Comparison of ENCODE assay signal across 11 cellular contexts in the genomic region with DNA sequence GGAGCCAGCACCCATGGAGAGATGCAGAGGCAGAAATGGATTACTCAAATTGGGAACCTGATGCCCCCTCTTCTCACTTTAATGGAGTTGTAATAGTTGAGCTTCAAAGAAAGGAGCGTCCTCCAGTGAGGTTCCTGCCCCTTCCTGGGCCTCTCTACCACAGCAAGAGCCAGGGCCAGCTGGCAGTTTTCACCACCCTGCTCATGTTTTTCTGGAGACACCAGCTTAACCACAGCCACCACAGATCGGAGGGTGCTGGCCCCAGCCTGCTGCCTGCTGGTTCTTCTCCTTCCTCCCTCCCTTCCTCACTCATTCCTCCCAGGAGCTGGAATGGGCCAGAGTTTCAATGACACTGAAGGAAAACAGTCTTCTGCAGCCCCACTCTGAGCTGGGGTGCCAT. TPM values are rescaled to one million over a fixed set of nuclear protein-coding genes. Genes with fewer than 3 reads are reported as not detected.
DNase-seq lines count a peak whose midpoint lies in the region; ATAC-seq and TF ChIP-seq lines count a peak whose summit lies in the region.
"Had no signal": no experiment of that assay in that cellular context is flagged by ENCODE, and none has a peak within 500 bp of the region (broad histone marks: within the 10 kb centered on the region; RNA-seq: fewer than 3 reads in every experiment).

No MANE protein-coding gene starts in this region.

- DNase-seq in DMS 273 (lab: John Stamatoyannopoulos, UW; ENCODE audit: unreplicated experiment), result peak; percentile 23
- no peak for DNase-seq in DMS 273 treated with DMSO at 0.1 percent for 48 hours (lab: John Stamatoyannopoulos, UW)
- peak; percentile 42 for DNase-seq in NCI-H2107 treated with DMSO at 0.1 percent for 48 hours (lab: John Stamatoyannopoulos, UW; ENCODE audit: unreplicated experiment)
- DNase-seq in adipocyte (ENCODE audit: low read depth), result peak; percentile 40
- DNase-seq in natural killer cell treated with Interleukin-12 subunit alpha and Interleukin-12 subunit beta and Interleukin-15 and Interleukin-18, amount 100 ng/mL, for 72 hours (ENCODE audit: low spot score), result no peak
- DNase-seq in germinal center (ENCODE audit: low spot score), result no peak
- no peak for DNase-seq in erythroblast (lab: John Stamatoyannopoulos, UW)
- DNase-seq in Karpas-422, result no peak
- DNase-seq: mesendoderm had no signal

- H3K9me2 ChIP-seq in Karpas-422 (replicated peaks; ENCODE audit: insufficient read depth, low read length), result no peaks in the 10 kb centered on the region

- H3K9me3 ChIP-seq in adipocyte (ENCODE audit: control insufficient read depth, low read length), result no peaks in the 10 kb centered on the region
- no peaks in the 10 kb centered on the region for H3K9me3 ChIP-seq in Karpas-422 (ENCODE audit: low read length)

- H3K36me3 Mint-ChIP-seq in natural killer cell treated with Interleukin-12 subunit alpha and Interleukin-12 subunit beta and Interleukin-15 and Interleukin-18, amount 100 ng/mL, for 72 hours, result peaks cover 44% of the 10 kb centered on the region

- TF ChIP-seq POLR2A in erythroblast (IDR thresholded peaks at IDR 0.05; ENCODE audit: low read length), result no peak

- H3K4me1 Mint-ChIP-seq in natural killer cell treated with Interleukin-12 subunit alpha and Interleukin-12 subunit beta and Interleukin-15 and Interleukin-18, amount 100 ng/mL, for 72 hours (ENCODE audit: low read depth in 2 of 2), result peaks cover 63 to 85% of the 10 kb centered on the region in 2 donors

- no peak overlapping the region for H3K4me2 ChIP-seq in Karpas-422 (ENCODE audit: low read depth, low read length, poor library complexity, severe bottlenecking)
- H3K4me2 ChIP-seq: GM23338 had no signal

- no peaks in the 10 kb centered on the region for H3K79me2 ChIP-seq in Karpas-422 (ENCODE audit: low read length)

- H3K4me1 ChIP-seq in adipocyte (ENCODE audit: control insufficient read depth, insufficient read depth, low read length) (peaks cover 30% of the 10 kb centered on the region), Karpas-422 (ENCODE audit: low read length) (peaks cover 12% of the 10 kb centered on the region)

- no peak overlapping the region for H3K4me3 ChIP-seq in adipocyte (ENCODE audit: low read length)
- H3K4me3 ChIP-seq in Karpas-422 (ENCODE audit: low read length), result no peak overlapping the region
- H3K4me3 ChIP-seq: GM23338 had no signal

- no peak overlapping the region for H2AFZ ChIP-seq in Karpas-422 (ENCODE audit: low read length)
- H2AFZ ChIP-seq: GM23338 had no signal

- H3K27me3 ChIP-seq in adipocyte (replicated peaks; ENCODE audit: control insufficient read depth, insufficient read depth, low read length) (no peaks in the 10 kb centered on the region), Karpas-422 (ENCODE audit: low read length) (no peaks in the 10 kb centered on the region)

- ATAC-seq in natural killer cell treated with Interleukin-12 subunit alpha and Interleukin-12 subunit beta and Interleukin-15 and Interleukin-18, amount 100 ng/mL, for 72 hours, result peak; percentile 33 to 65
- ATAC-seq: GM23338 had no signal

- H3K36me3 ChIP-seq in adipocyte (ENCODE audit: control insufficient read depth, insufficient read depth, low read length, severe bottlenecking) (no peaks in the 10 kb centered on the region), Karpas-422 (ENCODE audit: insufficient read depth, low read length) (no peaks in the 10 kb centered on the region)

- H3K9ac ChIP-seq in adipocyte (ENCODE audit: low read length), result no peak overlapping the region
- H3K9ac ChIP-seq in Karpas-422 (ENCODE audit: low read length), result no peak overlapping the region

- no peaks in the 10 kb centered on the region for H4K20me1 ChIP-seq in Karpas-422 (ENCODE audit: insufficient read depth, low read depth, low read length)

- H3K4me3 Mint-ChIP-seq in natural killer cell treated with Interleukin-12 subunit alpha and Interleukin-12 subunit beta and Interleukin-15 and Interleukin-18, amount 100 ng/mL, for 72 hours, result peak overlapping the region; percentile 56
- H3K4me3 Mint-ChIP-seq: GM23338 had no signal

- H3K27ac ChIP-seq in Karpas-422 (ENCODE audit: low read length), result no peak overlapping the region
- H3K27ac ChIP-seq: 22Rv1 had no signal

- H3K27me3 Mint-ChIP-seq in natural killer cell treated with Interleukin-12 subunit alpha and Interleukin-12 subunit beta and Interleukin-15 and Interleukin-18, amount 100 ng/mL, for 72 hours, result no peaks in the 10 kb centered on the region

- H3K9me3 Mint-ChIP-seq in natural killer cell treated with Interleukin-12 subunit alpha and Interleukin-12 subunit beta and Interleukin-15 and Interleukin-18, amount 100 ng/mL, for 72 hours, result no peaks in the 10 kb centered on the region
- H3K9me3 Mint-ChIP-seq: GM23338 had no signal

- H3K27ac Mint-ChIP-seq in natural killer cell treated with Interleukin-12 subunit alpha and Interleukin-12 subunit beta and Interleukin-15 and Interleukin-18, amount 100 ng/mL, for 72 hours, result peak overlapping the region; percentile 82 to 90
- H3K27ac Mint-ChIP-seq: GM23338 had no signal

RNA-seq across cellular contexts. Expression of a gene that starts 57.8 kb away (rescaled TPM):
- total RNA-seq in natural killer cell treated with Interleukin-12 subunit alpha and Interleukin-12 subunit beta and Interleukin-15 and Interleukin-18, amount 100 ng/mL, for 72 hours, result 10 to 100 TPM; 15.3 to 25.3 TPM
- 8.7 and 13.2 TPM in 2 replicates for total RNA-seq in Karpas-422 (2014; rRNA removed; shearing (Covaris generic); ENCODE audit: low replicate concordance)

Comparison
In these comparisons a context has a peak if more than half of its experiments do, and no peak if none do; other contexts are left out.
1. DNase-seq: peak in DMS 273 (single experiment), NCI-H2107 treated with DMSO at 0.1 percent for 48 hours (single experiment) and adipocyte (single experiment); none in DMS 273 treated with DMSO at 0.1 percent for 48 hours (single experiment), natural killer cell treated with Interleukin-12 subunit alpha and Interleukin-12 subunit beta and Interleukin-15 and Interleukin-18, amount 100 ng/mL, for 72 hours (single experiment), germinal center (single experiment), erythroblast (0 of 2) and Karpas-422 (single experiment).